In genomic region chrX:153226344-153227190, GRCh38 we compare ENCODE assay signal across 11 cellular contexts. TPM values are rescaled to one million over a fixed set of nuclear protein-coding genes. Genes with fewer than 3 reads are reported as not detected.
DNase-seq lines count a peak whose midpoint lies in the region; ATAC-seq and TF ChIP-seq lines count a peak whose summit lies in the region.
"Had no signal": no experiment of that assay in that cellular context is flagged by ENCODE, and none has a peak within 500 bp of the region (broad histone marks: within the 10 kb centered on the region; RNA-seq: fewer than 3 reads in every experiment).

No MANE protein-coding gene starts in this region.

- peaks cover 4% of the 10 kb centered on the region for H3K27me3 Mint-ChIP-seq in Caco-2 (ENCODE audit: insufficient read depth, unreplicated experiment)
- H3K27me3 Mint-ChIP-seq in mesothelial cell of epicardium (ENCODE audit: low read depth), result peaks cover 5% of the 10 kb centered on the region

- H3K27ac Mint-ChIP-seq in Caco-2 (ENCODE audit: unreplicated experiment) (no peak overlapping the region), mesothelial cell of epicardium (no peak overlapping the region)

- TF ChIP-seq RAD21 in Ishikawa (IDR thresholded peaks at IDR 0.05; ENCODE audit: low read depth), result no peak

- H3K36me3 Mint-ChIP-seq in Caco-2 (ENCODE audit: insufficient read depth, unreplicated experiment) (no peaks in the 10 kb centered on the region), mesothelial cell of epicardium (no peaks in the 10 kb centered on the region)

- POLR2A ChIA-PET in Caco-2 (lab: Charles Lee), result no interaction called here
- POLR2A ChIA-PET in GM10248 (lab: Yijun Ruan, JAX), result no interaction called here

- intact Hi-C loops in Caco-2 (cut with micrococcal nuclease; ENCODE audit: unreplicated experiment), result no loop called here

- H3K9me3 Mint-ChIP-seq in Caco-2 (ENCODE audit: unreplicated experiment), result no peaks in the 10 kb centered on the region
- H3K9me3 Mint-ChIP-seq in mesothelial cell of epicardium, result peaks cover 22% of the 10 kb centered on the region

- H3K9me3 ChIP-seq in Caco-2, result no peaks in the 10 kb centered on the region
- H3K9me3 ChIP-seq: neutrophil had no signal

- H3K4me1 Mint-ChIP-seq in Caco-2 (ENCODE audit: low read depth, unreplicated experiment), result no peaks in the 10 kb centered on the region
- peaks cover 5% of the 10 kb centered on the region for H3K4me1 Mint-ChIP-seq in mesothelial cell of epicardium

- H3K4me3 Mint-ChIP-seq in Caco-2 (ENCODE audit: unreplicated experiment), result no peak overlapping the region
- peak overlapping the region; percentile 48 for H3K4me3 Mint-ChIP-seq in mesothelial cell of epicardium

- H3K4me3 ChIP-seq in Caco-2 (ENCODE audit: low read depth, low read length) (no peak overlapping the region), cardiac fibroblast (replicated peaks in 1 of 2; ENCODE audit: low read depth in 2 of 2, low read length in 2 of 2) (no peak overlapping the region)
- H3K4me3 ChIP-seq: GM12878 had no signal

- no peak for TF ChIP-seq CTCF in Caco-2 (IDR thresholded peaks at IDR 0.05; ENCODE audit: insufficient read depth in 1 of 2, low read depth in 1 of 2, low read length in 1 of 2, severe bottlenecking in 1 of 2, unreplicated experiment in 1 of 2)
- no peak for TF ChIP-seq CTCF in cardiac fibroblast (IDR thresholded peaks at IDR 0.05; ENCODE audit: low read depth, low read length)
- no peak for TF ChIP-seq CTCF in mesothelial cell of epicardium (IDR thresholded peaks at IDR 0.05; ENCODE audit: unreplicated experiment)
- TF ChIP-seq CTCF in GM10248 (IDR thresholded peaks at IDR 0.05; ENCODE audit: control extremely low read depth, extremely low read depth, low read depth, missing control alignments), result no peak

- DNase-seq in Caco-2, result peak; percentile 9 to 64
- peak; percentile 44 to 54 for DNase-seq in cardiac fibroblast (ENCODE audit: low read depth in 2 of 2)
- no peak for DNase-seq in mesothelial cell of epicardium (ENCODE audit: low spot score in 2 of 2, unreplicated experiment in 2 of 2)
- DNase-seq in GM10248 (ENCODE audit: extremely low spot score), result no peak
- no peak for DNase-seq in NCI-H1092 (lab: John Stamatoyannopoulos, UW)
- no peak for DNase-seq in NCI-H345 (lab: John Stamatoyannopoulos, UW)
- DNase-seq: NCI-H1048 had no signal

- H3K4me1 ChIP-seq in Caco-2, result no peaks in the 10 kb centered on the region

- no peak for ATAC-seq in HG02938 (IDR thresholded peaks at IDR 0.05; ENCODE audit: unreplicated experiment)
- ATAC-seq: GM12878 had no signal

- no peaks in the 10 kb centered on the region for H3K27me3 ChIP-seq in Caco-2 (replicated peaks; ENCODE audit: control insufficient read depth, insufficient read depth, low read length)

- TF ChIP-seq EP300 in Ishikawa (IDR thresholded peaks at IDR 0.05; ENCODE audit: borderline replicate concordance), result no peak

- no peaks in the 10 kb centered on the region for H3K36me3 ChIP-seq in Caco-2 (ENCODE audit: control insufficient read depth, insufficient read depth, low read length)
- H3K36me3 ChIP-seq: neutrophil had no signal

- CTCF ChIA-PET in Caco-2 (lab: Charles Lee) (no interaction called here), GM10248 (lab: Yijun Ruan, JAX) (no interaction called here)

- no TSS peak for BruUV-seq in Caco-2 (replicated peaks; lab: Mats Ljungman, UMichigan)

TF ChIP-seq in Ishikawa, 13 proteins besides CTCF, POLR2A, EP300 and RAD21:
- peak; percentile 50; the same call in 1 of the 2 replicates for TF ChIP-seq REST (IDR thresholded peaks at IDR 0.05; ENCODE audit: low read depth)
- TF ChIP-seq CEBPB (IDR thresholded peaks at IDR 0.05), result no peak
- TF ChIP-seq ZBTB7A (IDR thresholded peaks at IDR 0.05; ENCODE audit: low read depth), result no peak
- TF ChIP-seq CREB1 (IDR thresholded peaks at IDR 0.05; ENCODE audit: low read depth), result no peak
- TF ChIP-seq TAF1 (IDR thresholded peaks at IDR 0.05; ENCODE audit: low read depth), result no peak

RNA-seq across cellular contexts. Expression of gene MAGEA1, which starts 47.5 kb away (rescaled TPM):
- total RNA-seq in Caco-2 (2022) (not detected in 2 replicates), mesothelial cell of epicardium (not detected in 3 replicates)
- total RNA-seq: GM12878 had no signal

Comparison
In these comparisons a context has a peak if more than half of its experiments do, and no peak if none do; other contexts are left out.
1. DNase-seq: peak in Caco-2 (2 of 2) and cardiac fibroblast (2 of 2); none in mesothelial cell of epicardium (0 of 2), GM10248 (single experiment), NCI-H1092 (single experiment) and NCI-H345 (single experiment).